1 cellular context compared by ENCODE assay signal in the genomic region with DNA sequence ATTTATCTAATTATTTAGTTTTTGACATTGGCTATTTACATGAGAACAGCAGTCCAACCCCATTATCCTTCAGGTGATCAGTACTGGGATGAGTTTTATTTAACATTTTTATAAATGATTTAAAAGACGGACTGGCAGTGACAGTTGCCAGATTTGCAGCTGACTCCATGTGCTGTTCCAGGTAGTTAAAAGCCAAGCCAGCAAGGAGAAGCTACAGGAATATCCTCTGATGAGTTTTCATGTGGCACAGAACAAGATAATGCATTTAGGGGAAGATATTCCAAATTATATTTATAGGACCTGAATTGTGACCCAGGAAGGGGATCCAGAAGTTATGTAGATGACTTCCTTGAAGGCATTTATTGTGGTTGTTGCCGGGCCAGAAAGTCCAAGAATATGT.
TF ChIP-seq lines count a peak whose summit lies in the region.

No MANE protein-coding gene starts in this region.

TF ChIP-seq in A549, 52 proteins besides CTCF, POLR2A, EP300 and RAD21:
- TF ChIP-seq, protein P1, sequence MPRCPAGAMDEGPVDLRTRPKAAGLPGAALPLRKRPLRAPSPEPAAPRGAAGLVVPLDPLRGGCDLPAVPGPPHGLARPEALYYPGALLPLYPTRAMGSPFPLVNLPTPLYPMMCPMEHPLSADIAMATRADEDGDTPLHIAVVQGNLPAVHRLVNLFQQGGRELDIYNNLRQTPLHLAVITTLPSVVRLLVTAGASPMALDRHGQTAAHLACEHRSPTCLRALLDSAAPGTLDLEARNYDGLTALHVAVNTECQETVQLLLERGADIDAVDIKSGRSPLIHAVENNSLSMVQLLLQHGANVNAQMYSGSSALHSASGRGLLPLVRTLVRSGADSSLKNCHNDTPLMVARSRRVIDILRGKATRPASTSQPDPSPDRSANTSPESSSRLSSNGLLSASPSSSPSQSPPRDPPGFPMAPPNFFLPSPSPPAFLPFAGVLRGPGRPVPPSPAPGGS (IDR thresholded peaks at IDR 0.05), result no peak
- TF ChIP-seq CEBPB (IDR thresholded peaks at IDR 0.05), result no peak
- no peak for TF ChIP-seq FOSB (CRISPR knock-in tag; IDR thresholded peaks at IDR 0.05)
- no peak for TF ChIP-seq NFE2L2 (conservative IDR thresholded peaks at IDR 0.05; ENCODE audit: low read length)
- no peak for TF ChIP-seq RNF2 (IDR thresholded peaks at IDR 0.05; ENCODE audit: borderline replicate concordance, low read depth)
- TF ChIP-seq HEYL (CRISPR knock-in tag; IDR thresholded peaks at IDR 0.05), result no peak
- TF ChIP-seq, protein P2, sequence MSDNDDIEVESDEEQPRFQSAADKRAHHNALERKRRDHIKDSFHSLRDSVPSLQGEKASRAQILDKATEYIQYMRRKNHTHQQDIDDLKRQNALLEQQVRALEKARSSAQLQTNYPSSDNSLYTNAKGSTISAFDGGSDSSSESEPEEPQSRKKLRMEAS (IDR thresholded peaks at IDR 0.05), result no peak
- TF ChIP-seq RCOR1 (IDR thresholded peaks at IDR 0.05; ENCODE audit: low read depth, low read length), result no peak
- TF ChIP-seq SMC3 (IDR thresholded peaks at IDR 0.05), result no peak
- TF ChIP-seq, protein P3, sequence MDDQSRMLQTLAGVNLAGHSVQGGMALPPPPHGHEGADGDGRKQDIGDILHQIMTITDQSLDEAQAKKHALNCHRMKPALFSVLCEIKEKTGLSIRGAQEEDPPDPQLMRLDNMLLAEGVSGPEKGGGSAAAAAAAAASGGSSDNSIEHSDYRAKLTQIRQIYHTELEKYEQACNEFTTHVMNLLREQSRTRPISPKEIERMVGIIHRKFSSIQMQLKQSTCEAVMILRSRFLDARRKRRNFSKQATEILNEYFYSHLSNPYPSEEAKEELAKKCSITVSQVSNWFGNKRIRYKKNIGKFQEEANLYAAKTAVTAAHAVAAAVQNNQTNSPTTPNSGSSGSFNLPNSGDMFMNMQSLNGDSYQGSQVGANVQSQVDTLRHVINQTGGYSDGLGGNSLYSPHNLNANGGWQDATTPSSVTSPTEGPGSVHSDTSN (IDR thresholded peaks at IDR 0.05), result no peak
- TF ChIP-seq KDM1A (IDR thresholded peaks at IDR 0.05; ENCODE audit: low read depth), result no peak
- no peak for TF ChIP-seq EHMT2 (IDR thresholded peaks at IDR 0.05; ENCODE audit: low read depth)
- no peak for TF ChIP-seq RFX5 (IDR thresholded peaks at IDR 0.05)
- TF ChIP-seq HOXB13 (CRISPR knock-in tag; IDR thresholded peaks at IDR 0.05; ENCODE audit: low read depth), result no peak
- TF ChIP-seq ESRRA (IDR thresholded peaks at IDR 0.05; ENCODE audit: borderline replicate concordance, low read length), result no peak
